Comparison of ENCODE assay signal across 8 cellular contexts in the genomic region with DNA sequence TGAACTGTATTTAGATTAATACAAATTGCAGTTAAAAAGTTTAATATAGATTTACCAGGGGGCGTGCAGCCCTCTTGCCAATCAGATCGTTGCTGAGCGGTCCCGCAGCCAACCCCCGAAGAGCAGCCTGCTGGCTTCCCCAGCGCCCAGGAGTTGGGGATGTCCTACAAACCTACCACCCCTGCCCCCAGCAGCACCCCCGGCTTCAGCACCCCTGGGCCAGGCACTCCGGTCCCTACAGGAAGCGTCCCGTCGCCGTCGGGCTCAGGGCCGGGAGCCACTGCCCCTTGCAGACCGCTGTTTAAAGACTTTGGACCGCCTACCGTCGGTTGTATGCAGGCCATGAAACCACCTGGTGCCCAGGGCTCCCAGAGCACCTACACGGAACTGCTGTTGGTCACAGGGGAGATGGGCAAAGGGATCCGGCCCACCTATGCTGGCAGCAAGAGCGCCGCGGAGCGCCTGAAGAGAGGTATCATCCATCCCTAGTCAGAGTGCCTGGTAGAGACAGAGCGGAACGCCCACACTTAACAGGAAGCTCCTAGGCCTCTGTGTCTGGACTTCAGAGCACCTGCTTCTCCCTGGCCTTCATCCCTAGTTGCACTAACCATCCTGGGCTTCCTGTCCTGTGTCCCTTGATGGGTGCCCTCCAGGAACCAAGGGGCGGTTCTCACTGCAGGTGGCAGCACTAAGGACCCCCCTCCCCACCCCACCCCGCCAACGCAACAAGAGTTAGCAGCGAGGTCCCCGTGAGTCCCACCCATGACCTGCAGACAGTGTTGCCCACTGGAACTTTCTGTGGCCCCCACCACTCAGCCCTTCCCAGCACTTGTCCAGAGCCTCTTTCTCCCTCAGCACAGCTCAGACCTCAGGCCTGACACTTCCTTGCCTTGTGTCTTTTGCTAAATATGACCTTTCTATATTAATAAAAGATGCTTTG.
DNase-seq lines count a peak whose midpoint lies in the region; ATAC-seq, FAIRE-seq and TF ChIP-seq lines count a peak whose summit lies in the region.
"Not testable (repeated sequence)": the region's sequence is repeated elsewhere in the genome, so short reads cannot be mapped to it uniquely, and the experiment has no call there.

No MANE protein-coding gene starts in this region.

- not testable (repeated sequence) for H3K4me1 Mint-ChIP-seq in stimulated activated effector memory CD8-positive, alpha-beta T cell treated with anti-CD3 and anti-CD28 coated beads, Interleukin-12 subunit alpha, Interleukin-12 subunit beta, amount 100 ng/mL, for 72 hours

- CTCF ChIA-PET in GM12878 (lab: Yijun Ruan, JAX), result not testable (repeated sequence)

- H3K36me3 Mint-ChIP-seq in stimulated activated effector memory CD8-positive, alpha-beta T cell treated with anti-CD3 and anti-CD28 coated beads, Interleukin-12 subunit alpha, Interleukin-12 subunit beta, amount 100 ng/mL, for 72 hours, result not testable (repeated sequence)

- not testable (repeated sequence) for H3K36me3 ChIP-seq in RWPE2 (ENCODE audit: low read depth); GM12878 (ENCODE audit: control insufficient read depth in 2 of 2, insufficient read depth in 2 of 2, low read length in 1 of 2); gastroesophageal sphincter; lung (ENCODE audit: control insufficient read depth in 2 of 2, insufficient read depth in 2 of 2, low read length in 2 of 2); aorta (ENCODE audit: control insufficient read depth in 1 of 2, insufficient read depth in 2 of 2, low read length in 1 of 2)

- TF ChIP-seq EP300 in GM12878 (IDR thresholded peaks at IDR 0.05; ENCODE audit: borderline replicate concordance in 1 of 2, control insufficient read depth in 1 of 2, low read depth in 2 of 2, low read length in 2 of 2); gastroesophageal sphincter (IDR thresholded peaks at IDR 0.05): not testable (repeated sequence)

- not testable (repeated sequence) for H3K9me3 Mint-ChIP-seq in stimulated activated effector memory CD8-positive, alpha-beta T cell treated with anti-CD3 and anti-CD28 coated beads, Interleukin-12 subunit alpha, Interleukin-12 subunit beta, amount 100 ng/mL, for 72 hours

- WGBS in GM12878 (ENCODE audit: insufficient coverage, insufficient replicate concordance, low lambda C conversion rate, missing lambda C conversion rate), result 83% methylated on average over 20 of the region's 31 CpGs
- WGBS in gastroesophageal sphincter (ENCODE audit: low coverage in 1 of 2), 2 donors, result no CpG with 5 or more reads among the region's 31 CpGs
- WGBS in lung, 2 donors, result 69 to 79% methylated on average over 14 to 26 of the region's 31 CpGs
- 59 to 64% methylated on average over 17 to 18 of the region's 31 CpGs for WGBS in aorta, 2 donors

- H2AFZ ChIP-seq in GM12878 (ENCODE audit: control insufficient read depth, low read depth, low read length), result not testable (repeated sequence)

- POLR2A ChIA-PET in GM12878 (lab: Charles Lee), result not testable (repeated sequence)

- H3K4me3 Mint-ChIP-seq in stimulated activated effector memory CD8-positive, alpha-beta T cell treated with anti-CD3 and anti-CD28 coated beads, Interleukin-12 subunit alpha, Interleukin-12 subunit beta, amount 100 ng/mL, for 72 hours, result not testable (repeated sequence)

- DNase-seq in RWPE2 (ENCODE audit: low spot score); GM12878 (ENCODE audit: low read depth, low spot score); left colon; lung (ENCODE audit: low spot score); stimulated activated effector memory CD8-positive, alpha-beta T cell treated with anti-CD3 and anti-CD28 coated beads, Interleukin-12 subunit alpha, Interleukin-12 subunit beta, amount 100 ng/mL, for 72 hours (ENCODE audit: low spot score in 2 of 2); aorta: not testable (repeated sequence)

- H3K4me3 ChIP-seq in RWPE2 (ENCODE audit: severe bottlenecking); GM12878; gastroesophageal sphincter; lung; aorta (ENCODE audit: low read length in 2 of 2): not testable (repeated sequence)

- SMC1A ChIA-PET in GM12878 (lab: Charles Lee; ENCODE audit: uncharacterized antibody, unreplicated experiment), result not testable (repeated sequence)

- not testable (repeated sequence) for TF ChIP-seq POLR2A in GM12878 (IDR thresholded peaks at IDR 0.05; ENCODE audit: low read depth, low read length); gastroesophageal sphincter (IDR thresholded peaks at IDR 0.05)

- not testable (repeated sequence) for H3K4me2 ChIP-seq in GM12878 (ENCODE audit: control insufficient read depth, insufficient read depth)

- not testable (repeated sequence) for H3K9me3 ChIP-seq in RWPE2 (ENCODE audit: severe bottlenecking); GM12878 (replicated peaks; ENCODE audit: control insufficient read depth, insufficient read depth, low read length); gastroesophageal sphincter; lung (ENCODE audit: control insufficient read depth in 2 of 2, insufficient read depth in 1 of 2, low read length in 1 of 2); aorta (ENCODE audit: control insufficient read depth, low read length)

- intact Hi-C loops in GM12878 (cut with micrococcal nuclease; ENCODE audit: unreplicated experiment); left colon (cut with DNase I, micrococcal nuclease); aorta (cut with DNase I): not testable (repeated sequence)

- not testable (repeated sequence) for H4K20me1 ChIP-seq in GM12878 (ENCODE audit: control insufficient read depth, insufficient read depth)

- in situ Hi-C loops in GM12878 (cut with MboI), result not testable (repeated sequence)

- not testable (repeated sequence) for H3K27me3 ChIP-seq in RWPE2 (ENCODE audit: insufficient read depth, poor library complexity, severe bottlenecking); GM12878 (replicated peaks in 1 of 2; ENCODE audit: control insufficient read depth in 2 of 2, insufficient read depth in 2 of 2, low read length in 1 of 2); gastroesophageal sphincter; lung (ENCODE audit: control insufficient read depth, insufficient read depth); aorta (ENCODE audit: control insufficient read depth in 1 of 2, insufficient read depth in 2 of 2, low read length in 1 of 2)

- not testable (repeated sequence) for H3K27ac Mint-ChIP-seq in stimulated activated effector memory CD8-positive, alpha-beta T cell treated with anti-CD3 and anti-CD28 coated beads, Interleukin-12 subunit alpha, Interleukin-12 subunit beta, amount 100 ng/mL, for 72 hours

- not testable (repeated sequence) for H3K79me2 ChIP-seq in GM12878 (ENCODE audit: control insufficient read depth, insufficient read depth, low read length)

- H3K9ac ChIP-seq in GM12878 (ENCODE audit: control insufficient read depth, insufficient read depth, low read length), result not testable (repeated sequence)

- H3K4me1 ChIP-seq in RWPE2 (ENCODE audit: insufficient read depth, poor library complexity, severe bottlenecking); GM12878 (ENCODE audit: control insufficient read depth, insufficient read depth, low read length); gastroesophageal sphincter; lung (ENCODE audit: control insufficient read depth in 2 of 2, insufficient read depth in 2 of 2, low read length in 2 of 2); aorta (ENCODE audit: control insufficient read depth in 1 of 2, insufficient read depth in 2 of 2, low read length in 2 of 2): not testable (repeated sequence)

- not testable (repeated sequence) for TF ChIP-seq CTCF in RWPE2 (IDR thresholded peaks at IDR 0.05; ENCODE audit: poor library complexity, severe bottlenecking); GM12878 (IDR thresholded peaks at IDR 0.05 in 2 of 3, conservative IDR thresholded peaks at IDR 0.05 in 1 of 3; ENCODE audit: control insufficient read depth in 2 of 3, extremely low read depth in 1 of 3, insufficient read depth in 1 of 3, low read depth in 3 of 3, low read length in 3 of 3); gastroesophageal sphincter (IDR thresholded peaks at IDR 0.05); lung (IDR thresholded peaks at IDR 0.05; ENCODE audit: control extremely low read depth, extremely low read depth)

- RAD21 ChIA-PET in GM12878 (lab: Charles Lee; ENCODE audit: unreplicated experiment), result not testable (repeated sequence)

- FAIRE-seq in GM12878 (lab: Jason Lieb, UNC), result not testable (repeated sequence)

- H3K27ac ChIP-seq in RWPE2 (ENCODE audit: poor library complexity, severe bottlenecking); GM12878 (ENCODE audit: control insufficient read depth, insufficient read depth); gastroesophageal sphincter; lung (ENCODE audit: low read depth in 1 of 2, low read length in 1 of 2); aorta (ENCODE audit: low read depth in 1 of 2, low read length in 2 of 2): not testable (repeated sequence)

- peak; percentile 77 for ATAC-seq in GM19438 (IDR thresholded peaks at IDR 0.05; ENCODE audit: low read depth, unreplicated experiment)
- peak; percentile 54 for ATAC-seq in RWPE2 (ENCODE audit: low read depth)
- ATAC-seq in GM12878, result peak; percentile 35
- ATAC-seq in gastroesophageal sphincter, result peak; percentile 19
- ATAC-seq in left colon, result peak; percentile 12
- ATAC-seq in lung (ENCODE audit: insufficient read depth, low FRiP score), result peak; percentile 41
- ATAC-seq in stimulated activated effector memory CD8-positive, alpha-beta T cell treated with anti-CD3 and anti-CD28 coated beads, Interleukin-12 subunit alpha, Interleukin-12 subunit beta, amount 100 ng/mL, for 72 hours, result peak; percentile 46
- peak; percentile 76 for ATAC-seq in aorta (ENCODE audit: low FRiP score)

- TF ChIP-seq RAD21 in GM12878 (IDR thresholded peaks at IDR 0.05; ENCODE audit: insufficient read depth, low read depth, low read length), result not testable (repeated sequence)

- not testable (repeated sequence) for BruUV-seq in GM12878 (replicated peaks; lab: Mats Ljungman, UMichigan)

Comparison
In these comparisons a context has a peak if more than half of its experiments do, and no peak if none do; other contexts are left out.
1. ATAC-seq: peak in every context shown above with its lines; median percentile 77 in GM19438; 76 in aorta; 54 in RWPE2; 46 in stimulated activated effector memory CD8-positive, alpha-beta T cell treated with anti-CD3 and anti-CD28 coated beads, Interleukin-12 subunit alpha, Interleukin-12 subunit beta, amount 100 ng/mL, for 72 hours; 41 in lung; 35 in GM12878; 19 in gastroesophageal sphincter; 12 in left colon.